ENCODE assay signal across 8 cellular contexts in genomic region chr1:52633291-52633754, GRCh38. TPM values are rescaled to one million over a fixed set of nuclear protein-coding genes. Genes with fewer than 3 reads are reported as not detected.
A peak's percentile ranks its signal among the peaks of the same experiment; 100 is the strongest.
DNase-seq lines count a peak whose midpoint lies in the region; ATAC-seq and TF ChIP-seq lines count a peak whose summit lies in the region.

No MANE protein-coding gene starts in this region.

- intact Hi-C loops in Panc1 (cut with micrococcal nuclease; ENCODE audit: unreplicated experiment): no loop called here
- intact Hi-C loops in lower lobe of right lung (cut with DNase I): no loop called here
- intact Hi-C loops in testis (cut with DNase I; ENCODE audit: low total_unique reads): no loop called here

- peak overlapping the region; percentile 65 for H3K27ac ChIP-seq in CD8-positive, alpha-beta memory T cell (ENCODE audit: low read depth, low read length)
- no peak overlapping the region for H3K27ac ChIP-seq in Panc1 (ENCODE audit: low read length)
- H3K27ac ChIP-seq in lower lobe of right lung: peak overlapping the region; percentile 67
- H3K27ac ChIP-seq in testis: no peak overlapping the region

- H3K4me1 Mint-ChIP-seq in CD8-positive, alpha-beta memory T cell: peaks cover 71 to 79% (median 72%) of the 10 kb centered on the region in 3 donors

- no peaks in the 10 kb centered on the region for H3K9me3 ChIP-seq in CD8-positive, alpha-beta memory T cell (ENCODE audit: low read length)
- no peaks in the 10 kb centered on the region for H3K9me3 ChIP-seq in Panc1 (ENCODE audit: control insufficient read depth, insufficient read depth, low read depth, low read length)
- H3K9me3 ChIP-seq in lower lobe of right lung: no peaks in the 10 kb centered on the region
- H3K9me3 ChIP-seq in testis: no peaks in the 10 kb centered on the region

- H3K27ac Mint-ChIP-seq in CD8-positive, alpha-beta memory T cell: peak overlapping the region; percentile 94 to 100 (median 99)

- peak overlapping the region; percentile 66 for H3K4me3 ChIP-seq in CD8-positive, alpha-beta memory T cell (ENCODE audit: low read length)
- H3K4me3 ChIP-seq in Panc1 (ENCODE audit: low read depth in 2 of 2, low read length in 2 of 2): peak overlapping the region; percentile 28 to 32; a peak in 3 of 4 replicates
- peak overlapping the region; percentile 49 for H3K4me3 ChIP-seq in lower lobe of right lung
- H3K4me3 ChIP-seq in testis: peak overlapping the region; percentile 49 to 51

- CTCF ChIA-PET in CD8-positive, alpha-beta memory T cell (lab: Charles Lee): interaction anchor here (0.7 to 2.4 kb wide), 8 partner anchors 18 to 268 kb away, joined by 3 to 14 read pairs (median 3); partner anchors contain the start of genes CC2D1B, GPX7 and TUT4
- CTCF ChIA-PET in Panc1 (lab: Charles Lee): interaction anchor here (0.5 kb wide), 1 partner anchor 20 kb away, joined by 8 read pairs; no protein-coding TSS in a partner anchor

- in situ Hi-C loops in Panc1 (cut with HindIII; ENCODE audit: low pct_unique_long_range_greater_than_20kb, low sequenced_read_pairs): no loop called here

- POLR2A ChIA-PET in CD8-positive, alpha-beta memory T cell (lab: Charles Lee): interaction anchor here (0.5 to 2.1 kb wide), 9 partner anchors 19 to 749 kb away, joined by 3 to 13 read pairs (median 5); partner anchors contain the start of gene TUT4
- POLR2A ChIA-PET in Panc1 (lab: Charles Lee): interaction anchor here (0.5 kb wide), 1 partner anchor 10 kb away, joined by 4 read pairs; no protein-coding TSS in a partner anchor

- BruUV-seq in Panc1 (replicated peaks; lab: Mats Ljungman, UMichigan): no TSS peak

- TF ChIP-seq CTCF in Panc1 (IDR thresholded peaks at IDR 0.05) (no peak), lower lobe of right lung (IDR thresholded peaks at IDR 0.05) (no peak), testis (IDR thresholded peaks at IDR 0.05) (no peak)

- H3K27me3 Mint-ChIP-seq in CD8-positive, alpha-beta memory T cell: no peaks in the 10 kb centered on the region

- H3K9me3 Mint-ChIP-seq in CD8-positive, alpha-beta memory T cell: no peaks in the 10 kb centered on the region

- peaks cover 80% of the 10 kb centered on the region for H3K4me1 ChIP-seq in CD8-positive, alpha-beta memory T cell (ENCODE audit: insufficient read depth, low read length)
- H3K4me1 ChIP-seq in Panc1 (ENCODE audit: control insufficient read depth, insufficient read depth, low read length) (no peaks in the 10 kb centered on the region), lower lobe of right lung (peaks cover 18% of the 10 kb centered on the region), testis (peaks cover 30% of the 10 kb centered on the region)

- 26 to 37% methylated on average over 39 to 40 of the region's 52 CpGs for WGBS in testis, 2 donors

- no peaks in the 10 kb centered on the region for H3K27me3 ChIP-seq in CD8-positive, alpha-beta memory T cell (ENCODE audit: insufficient read depth, low read length, poor library complexity, severe bottlenecking)
- peaks cover 16% of the 10 kb centered on the region for H3K27me3 ChIP-seq in Panc1 (ENCODE audit: control insufficient read depth, insufficient read depth, low read length)
- peaks cover 28% of the 10 kb centered on the region for H3K27me3 ChIP-seq in lower lobe of right lung (ENCODE audit: low read depth)
- no peaks in the 10 kb centered on the region for H3K27me3 ChIP-seq in testis

- H3K36me3 ChIP-seq in CD8-positive, alpha-beta memory T cell (ENCODE audit: insufficient read depth, low read length): no peaks in the 10 kb centered on the region
- H3K36me3 ChIP-seq in Panc1 (ENCODE audit: control insufficient read depth, insufficient read depth, low read length) (no peaks in the 10 kb centered on the region), lower lobe of right lung (no peaks in the 10 kb centered on the region), testis (ENCODE audit: low read depth, missing control alignments) (no peaks in the 10 kb centered on the region)

- peak overlapping the region; percentile 81 to 96 (median 92) for H3K4me3 Mint-ChIP-seq in CD8-positive, alpha-beta memory T cell

- no peak for TF ChIP-seq POLR2A in testis (IDR thresholded peaks at IDR 0.05)

- peak; percentile 62 for ATAC-seq in Panc1
- ATAC-seq in lower lobe of right lung: peak; percentile 16 to 49
- ATAC-seq in HG02852 (IDR thresholded peaks at IDR 0.05; ENCODE audit: unreplicated experiment): no peak

- peak; percentile 23 to 65 (median 50) for DNase-seq in CD8-positive, alpha-beta memory T cell
- no peak for DNase-seq in Panc1 (ENCODE audit: low read depth, low spot score)
- DNase-seq in astrocyte of the hippocampus (ENCODE audit: low read depth, low spot score): peak; percentile 46
- peak; percentile 53 for DNase-seq in lower lobe of right lung
- DNase-seq in testis: no peak
- DNase-seq in H4 (ENCODE audit: low spot score): no peak
- DNase-seq in HuH-7 (ENCODE audit: low spot score): no peak

- peaks cover 3 to 21% (median 3%) of the 10 kb centered on the region in 3 donors for H3K36me3 Mint-ChIP-seq in CD8-positive, alpha-beta memory T cell

RNA-seq across cellular contexts. Expression of gene SHISAL2A, which starts 0.4 kb away (rescaled TPM):
- total RNA-seq in CD8-positive, alpha-beta memory T cell: 10 to 100 TPM; 15.7 to 16.7 TPM
- polyA plus RNA-seq in CD8-positive, alpha-beta memory T cell: 11.3 TPM
- total RNA-seq in Panc1 (2021; ENCODE audit: unreplicated experiment) (0.23 TPM), lower lobe of right lung (1.6 TPM), testis (1 to 10 TPM; 4.8 to 5.0 TPM)
- polyA plus RNA-seq in Panc1 (2012; ENCODE audit: insufficient read length): 0.39 TPM
- polyA plus RNA-seq in testis (ENCODE audit: insufficient read depth, low read depth, low replicate concordance): 2.2 TPM
- not detected in 2 replicates for total RNA-seq in H4 (2014; rRNA removed; shearing (Covaris generic))

RNA-seq across cellular contexts. Expression of gene GPX7, which starts 31.2 kb away (rescaled TPM):
- total RNA-seq in CD8-positive, alpha-beta memory T cell: 10 to 100 TPM; 29.9 to 30.0 TPM
- 31.9 TPM for polyA plus RNA-seq in CD8-positive, alpha-beta memory T cell
- total RNA-seq in Panc1 (2021; ENCODE audit: unreplicated experiment): 11.2 TPM
- polyA plus RNA-seq in Panc1 (2012; ENCODE audit: insufficient read length): 22.4 TPM
- 4.3 TPM for total RNA-seq in lower lobe of right lung
- total RNA-seq in testis: 10 to 100 TPM; 23.2 to 26.6 TPM
- 14.5 TPM for polyA plus RNA-seq in testis (ENCODE audit: insufficient read depth, low read depth, low replicate concordance)
- total RNA-seq in H4 (2014; rRNA removed; shearing (Covaris generic)): 0.14 TPM in 1 of 2 replicates, not detected in the other

Comparison
In these comparisons a context has a peak if more than half of its experiments do, and no peak if none do; other contexts are left out.
1. DNase-seq: peak in CD8-positive, alpha-beta memory T cell (5 of 5), astrocyte of the hippocampus (single experiment) and lower lobe of right lung (single experiment); none in Panc1 (single experiment), testis (single experiment), H4 (single experiment) and HuH-7 (single experiment).
2. H3K27ac ChIP-seq: peak in CD8-positive, alpha-beta memory T cell (single experiment) and lower lobe of right lung (single experiment); none in Panc1 (single experiment) and testis (0 of 2).
3. Peak in every context shown above with its lines, with median percentiles within 50 percentile points of each other: H3K4me3 ChIP-seq.